In genomic region chr15:25543156-25543555, GRCh38 we compare ENCODE assay signal across 9 cellular contexts.
A peak's percentile ranks its signal among the peaks of the same experiment; 100 is the strongest.
DNase-seq lines count a peak whose midpoint lies in the region; ATAC-seq and TF ChIP-seq lines count a peak whose summit lies in the region.
"Had no signal": no experiment of that assay in that cellular context is flagged by ENCODE, and none has a peak within 500 bp of the region (broad histone marks: within the 10 kb centered on the region; RNA-seq: fewer than 3 reads in every experiment).

No MANE protein-coding gene starts in this region.

- in situ Hi-C loops in mammary epithelial cell (cut with MboI; ENCODE audit: low sequenced_read_pairs in 2 of 2), result no loop called here

- H3K9me3 ChIP-seq in breast epithelium (no peaks in the 10 kb centered on the region), mammary epithelial cell (replicated peaks; ENCODE audit: insufficient read depth, low read length) (peaks cover 35% of the 10 kb centered on the region), right lobe of liver (no peaks in the 10 kb centered on the region)

- no peaks in the 10 kb centered on the region for H3K27me3 ChIP-seq in breast epithelium
- no peaks in the 10 kb centered on the region for H3K27me3 ChIP-seq in mammary epithelial cell (ENCODE audit: insufficient read depth, low read length)
- H3K27me3 ChIP-seq in dorsolateral prefrontal cortex, result no peaks in the 10 kb centered on the region
- H3K27me3 ChIP-seq in right lobe of liver, result no peaks in the 10 kb centered on the region

- H3K27ac ChIP-seq in breast epithelium (peak overlapping the region in 1 of 2 donors; percentile 4), mammary epithelial cell (ENCODE audit: insufficient read depth, low read depth, low read length) (no peak overlapping the region), dorsolateral prefrontal cortex (peak overlapping the region in 39 of 59 donors; percentile 4 to 75 (median 50)), right lobe of liver (no peak overlapping the region)
- H3K27ac ChIP-seq: VCaP had no signal

- no peak overlapping the region for H2AFZ ChIP-seq in mammary epithelial cell (ENCODE audit: low read depth, low read length)

- H3K4me1 ChIP-seq in breast epithelium (no peaks in the 10 kb centered on the region), mammary epithelial cell (ENCODE audit: insufficient read depth, low read length) (no peaks in the 10 kb centered on the region), right lobe of liver (peaks cover 0 to 24% (median 0%) of the 10 kb centered on the region in 4 donors)

- BruUV-seq in mammary epithelial cell (replicated peaks; lab: Mats Ljungman, UMichigan), result no TSS peak

- H3K36me3 ChIP-seq in breast epithelium, result no peaks in the 10 kb centered on the region
- no peaks in the 10 kb centered on the region for H3K36me3 ChIP-seq in mammary epithelial cell (ENCODE audit: insufficient read depth, low read length)
- no peaks in the 10 kb centered on the region for H3K36me3 ChIP-seq in right lobe of liver

- intact Hi-C loops in breast epithelium (cut with DNase I; ENCODE audit: low total_unique reads) (no loop called here), mammary epithelial cell (cut with micrococcal nuclease) (no loop called here), dorsolateral prefrontal cortex (cut with DNase I) (loop anchor here in 1 of 2 donors (10.0 kb wide), 1 partner anchor 152 kb away; no protein-coding TSS in a partner anchor), right lobe of liver (cut with DNase I) (no loop called here)

- dilution Hi-C loops in mammary epithelial cell (cut with HindIII; ENCODE audit: low sequenced_read_pairs), result loop anchor here (25.0 kb wide), 1 partner anchor 106 kb away; the partner anchor contains the start of gene UBE3A

- TF ChIP-seq CTCF in breast epithelium (IDR thresholded peaks at IDR 0.05) (no peak), mammary epithelial cell (conservative IDR thresholded peaks at IDR 0.05 in 1 of 2, IDR thresholded peaks at IDR 0.05 in 1 of 2; ENCODE audit: extremely low read depth in 1 of 2, insufficient read depth in 1 of 2, low read depth in 1 of 2, low read length in 2 of 2) (no peak), dorsolateral prefrontal cortex (IDR thresholded peaks at IDR 0.05 in 54 of 56, conservative IDR thresholded peaks at IDR 0.05 in 2 of 56; ENCODE audit: low read depth in 1 of 56, partially characterized antibody in 56 of 56) (peak in 5 of 56 donors; percentile 9 to 32 (median 15)), right lobe of liver (IDR thresholded peaks at IDR 0.05) (no peak)

- WGBS in mammary epithelial cell (ENCODE audit: low coverage, missing lambda C conversion rate), result 22% methylated on average over 1 of the region's 1 CpG
- no CpG with 5 or more reads among the region's 1 CpG for WGBS in right lobe of liver (ENCODE audit: insufficient coverage, low coverage, low lambda C conversion rate, missing lambda C conversion rate)

- H3K79me2 ChIP-seq in mammary epithelial cell (ENCODE audit: insufficient read depth, low read length), result no peaks in the 10 kb centered on the region

- no peak overlapping the region for H3K9ac ChIP-seq in mammary epithelial cell (ENCODE audit: insufficient read depth, low read length)

- TF ChIP-seq POLR2A in breast epithelium (IDR thresholded peaks at IDR 0.05) (no peak), right lobe of liver (IDR thresholded peaks at IDR 0.05) (no peak)

- peak; percentile 57 to 89 (median 68) for ATAC-seq in right lobe of liver
- ATAC-seq in GM21737 (IDR thresholded peaks at IDR 0.05; ENCODE audit: unreplicated experiment), result no peak

- H3K4me3 ChIP-seq in breast epithelium, result no peak overlapping the region
- H3K4me3 ChIP-seq in mammary epithelial cell (replicated peaks in 1 of 3; ENCODE audit: insufficient read depth in 1 of 3, low read depth in 2 of 3, low read length in 3 of 3), result no peak overlapping the region
- no peak overlapping the region for H3K4me3 ChIP-seq in dorsolateral prefrontal cortex
- no peak overlapping the region for H3K4me3 ChIP-seq in right lobe of liver

- DNase-seq in breast epithelium (ENCODE audit: low spot score in 2 of 2) (peak; percentile 51 to 61), mammary epithelial cell (no peak), dorsolateral prefrontal cortex (peak in 7 of 10 donors; percentile 56 to 80 (median 67)), right lobe of liver (peak in 1 of 3 donors; percentile 73), ureter (ENCODE audit: low spot score) (peak; percentile 80), DMS53 treated with DMSO at 0.1 percent for 48 hours (lab: John Stamatoyannopoulos, UW; ENCODE audit: unreplicated experiment) (no peak), germinal center (ENCODE audit: low spot score) (no peak)

- H4K20me1 ChIP-seq in mammary epithelial cell (ENCODE audit: insufficient read depth, low read length), result no peaks in the 10 kb centered on the region

- H3K4me2 ChIP-seq in mammary epithelial cell (ENCODE audit: insufficient read depth, low read depth, low read length), result no peak overlapping the region

- CTCF ChIA-PET in mammary epithelial cell (lab: Charles Lee; ENCODE audit: low non-redundant PET), result no interaction called here

Comparison
In these comparisons a context has a peak if more than half of its experiments do, and no peak if none do; other contexts are left out.
1. DNase-seq: peak in breast epithelium (2 of 2), dorsolateral prefrontal cortex (7 of 10) and ureter (single experiment); none in mammary epithelial cell (single experiment), DMS53 treated with DMSO at 0.1 percent for 48 hours (single experiment) and germinal center (single experiment).
2. H3K27ac ChIP-seq: peak in dorsolateral prefrontal cortex (39 of 59); none in mammary epithelial cell (single experiment) and right lobe of liver (0 of 3).